1 cellular context compared by ENCODE assay signal in genomic region chr2:80748576-80748975, GRCh38.
TF ChIP-seq lines count a peak whose summit lies in the region.

No MANE protein-coding gene starts in this region.

TF ChIP-seq in GM12878, 131 proteins besides CTCF, POLR2A, EP300 and RAD21 (continued from another document):
- TF ChIP-seq, protein P1, sequence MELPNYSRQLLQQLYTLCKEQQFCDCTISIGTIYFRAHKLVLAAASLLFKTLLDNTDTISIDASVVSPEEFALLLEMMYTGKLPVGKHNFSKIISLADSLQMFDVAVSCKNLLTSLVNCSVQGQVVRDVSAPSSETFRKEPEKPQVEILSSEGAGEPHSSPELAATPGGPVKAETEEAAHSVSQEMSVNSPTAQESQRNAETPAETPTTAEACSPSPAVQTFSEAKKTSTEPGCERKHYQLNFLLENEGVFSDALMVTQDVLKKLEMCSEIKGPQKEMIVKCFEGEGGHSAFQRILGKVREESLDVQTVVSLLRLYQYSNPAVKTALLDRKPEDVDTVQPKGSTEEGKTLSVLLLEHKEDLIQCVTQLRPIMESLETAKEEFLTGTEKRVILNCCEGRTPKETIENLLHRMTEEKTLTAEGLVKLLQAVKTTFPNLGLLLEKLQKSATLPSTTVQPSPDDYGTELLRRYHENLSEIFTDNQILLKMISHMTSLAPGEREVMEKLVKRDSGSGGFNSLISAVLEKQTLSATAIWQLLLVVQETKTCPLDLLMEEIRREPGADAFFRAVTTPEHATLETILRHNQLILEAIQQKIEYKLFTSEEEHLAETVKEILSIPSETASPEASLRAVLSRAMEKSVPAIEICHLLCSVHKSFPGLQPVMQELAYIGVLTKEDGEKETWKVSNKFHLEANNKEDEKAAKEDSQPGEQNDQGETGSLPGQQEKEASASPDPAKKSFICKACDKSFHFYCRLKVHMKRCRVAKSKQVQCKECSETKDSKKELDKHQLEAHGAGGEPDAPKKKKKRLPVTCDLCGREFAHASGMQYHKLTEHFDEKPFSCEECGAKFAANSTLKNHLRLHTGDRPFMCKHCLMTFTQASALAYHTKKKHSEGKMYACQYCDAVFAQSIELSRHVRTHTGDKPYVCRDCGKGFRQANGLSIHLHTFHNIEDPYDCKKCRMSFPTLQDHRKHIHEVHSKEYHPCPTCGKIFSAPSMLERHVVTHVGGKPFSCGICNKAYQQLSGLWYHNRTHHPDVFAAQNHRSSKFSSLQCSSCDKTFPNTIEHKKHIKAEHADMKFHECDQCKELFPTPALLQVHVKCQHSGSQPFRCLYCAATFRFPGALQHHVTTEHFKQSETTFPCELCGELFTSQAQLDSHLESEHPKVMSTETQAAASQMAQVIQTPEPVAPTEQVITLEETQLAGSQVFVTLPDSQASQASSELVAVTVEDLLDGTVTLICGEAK (IDR thresholded peaks at IDR 0.05; ENCODE audit: borderline replicate concordance) = no peak
- no peak for TF ChIP-seq MLLT1 (IDR thresholded peaks at IDR 0.05)
- no peak for TF ChIP-seq ATF7 (IDR thresholded peaks at IDR 0.05; ENCODE audit: low read depth)
- TF ChIP-seq IKZF2 (IDR thresholded peaks at IDR 0.05) = peak in 1 of 2 experiments; percentile 25; a peak in 1 of 4 replicates
- TF ChIP-seq RB1 (IDR thresholded peaks at IDR 0.05; ENCODE audit: borderline replicate concordance) = no peak
TF ChIP-seq in GM12878: peak in this region for 2.
